In the genomic region with DNA sequence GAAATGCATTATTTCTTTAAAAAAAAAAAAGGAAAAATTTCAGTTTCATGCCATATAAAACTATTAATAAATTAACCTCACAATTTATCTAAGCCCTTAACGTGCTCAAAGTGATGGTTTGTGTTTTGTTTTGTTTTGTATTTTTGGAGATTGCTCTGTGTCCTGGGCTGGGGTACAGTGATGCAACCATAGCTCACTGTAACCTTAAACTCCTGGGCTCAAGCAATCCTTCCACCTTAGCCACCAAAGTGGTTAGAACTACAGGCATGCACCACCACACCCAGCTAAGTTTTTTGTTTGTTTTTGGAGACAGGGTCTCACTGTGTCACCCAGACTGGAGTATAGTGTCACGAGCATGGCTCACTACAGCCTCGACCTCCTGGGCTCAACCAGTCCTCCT, we compare ENCODE assay signal across 8 cellular contexts.
"Had no signal": no experiment of that assay in that cellular context is flagged by ENCODE, and none has a peak within 500 bp of the region (broad histone marks: within the 10 kb centered on the region; RNA-seq: fewer than 3 reads in every experiment).

No MANE protein-coding gene starts in this region.

- DNase-seq: H9, HCEC 1CT, IMR-90 had no signal

- H3K4me2 ChIP-seq: GM23338 had no signal

- FAIRE-seq: H1, H54, HTR-8/SVneo, K562 had no signal

- H2AFZ ChIP-seq: GM23338 had no signal

- ATAC-seq: GM23338, K562 had no signal

- H3K4me3 ChIP-seq: GM23338, K562 had no signal
